Comparison of ENCODE assay signal across 8 cellular contexts in genomic region chr3:132660745-132661067, GRCh38. TPM values are rescaled to one million over a fixed set of nuclear protein-coding genes. Genes with fewer than 3 reads are reported as not detected.
DNase-seq lines count a peak whose midpoint lies in the region; ATAC-seq and TF ChIP-seq lines count a peak whose summit lies in the region.

No MANE protein-coding gene starts in this region.

- peak overlapping the region; percentile 99 for H3K27ac Mint-ChIP-seq in stimulated activated naive B cell treated with anti-CD40 and anti-IgM and Interleukin-4, amounts not matched to agents 10 μg/mL and 1 μg/mL and 100 μg/mL, for 72 hours

- H3K4me3 Mint-ChIP-seq in activated T-cell treated with anti-CD3 and anti-CD28 coated beads, Interleukin-2, amount 50 U/mL, for 4 hours: peak overlapping the region; percentile 98
- peak overlapping the region; percentile 90 to 99 for H3K4me3 Mint-ChIP-seq in stimulated activated naive B cell treated with anti-CD40 and anti-IgM and Interleukin-4, amounts not matched to agents 10 μg/mL and 1 μg/mL and 100 μg/mL, for 72 hours

- peaks cover 9% of the 10 kb centered on the region for H3K36me3 Mint-ChIP-seq in activated T-cell treated with anti-CD3 and anti-CD28 coated beads, Interleukin-2, amount 50 U/mL, for 4 hours (ENCODE audit: insufficient read depth)
- peaks cover 7 to 22% of the 10 kb centered on the region in 2 donors for H3K36me3 Mint-ChIP-seq in stimulated activated naive B cell treated with anti-CD40 and anti-IgM and Interleukin-4, amounts not matched to agents 10 μg/mL and 1 μg/mL and 100 μg/mL, for 72 hours

- peaks cover 43% of the 10 kb centered on the region for H3K4me1 Mint-ChIP-seq in activated T-cell treated with anti-CD3 and anti-CD28 coated beads, Interleukin-2, amount 50 U/mL, for 4 hours (ENCODE audit: low read depth)
- peaks cover 18 to 50% of the 10 kb centered on the region in 2 donors for H3K4me1 Mint-ChIP-seq in stimulated activated naive B cell treated with anti-CD40 and anti-IgM and Interleukin-4, amounts not matched to agents 10 μg/mL and 1 μg/mL and 100 μg/mL, for 72 hours

- no peak for TF ChIP-seq CTCF in HL-60 (IDR thresholded peaks at IDR 0.05; ENCODE audit: insufficient read depth, low read length)

- no peaks in the 10 kb centered on the region for H3K9me3 ChIP-seq in iPS-18c (ENCODE audit: control insufficient read depth, insufficient read depth, low read length)

- H3K27me3 Mint-ChIP-seq in activated T-cell treated with anti-CD3 and anti-CD28 coated beads, Interleukin-2, amount 50 U/mL, for 4 hours (ENCODE audit: low read depth): no peaks in the 10 kb centered on the region
- H3K27me3 Mint-ChIP-seq in stimulated activated naive B cell treated with anti-CD40 and anti-IgM and Interleukin-4, amounts not matched to agents 10 μg/mL and 1 μg/mL and 100 μg/mL, for 72 hours: no peaks in the 10 kb centered on the region

- DNase-seq in activated T-cell treated with anti-CD3 and anti-CD28 coated beads, Interleukin-2, amount 50 U/mL, for 4 hours: no peak
- no peak for DNase-seq in activated T-cell treated with anti-CD3 and anti-CD28 coated beads, Interleukin-2, amount 50 U/mL, for 1 hour
- DNase-seq in HL-60 (ENCODE audit: low read depth in 1 of 2, low spot score in 1 of 2) (no peak), posterior cingulate gyrus (no peak)
- DNase-seq in stimulated activated naive B cell treated with anti-CD40 and anti-IgM and Interleukin-4, amounts not matched to agents 10 μg/mL and 1 μg/mL and 100 μg/mL, for 72 hours: no peak

- peak overlapping the region; percentile 95 for H3K4me3 ChIP-seq in HL-60 (replicated peaks; ENCODE audit: insufficient read depth, low read length)
- H3K4me3 ChIP-seq in iPS-18c (ENCODE audit: insufficient read depth, low read depth, low read length): peak overlapping the region; percentile 98

- H3K27ac ChIP-seq in HL-60 (replicated peaks) (peak overlapping the region; percentile 98), angular gyrus (ENCODE audit: low read depth, low read length) (peak overlapping the region; percentile 89)

- no peaks in the 10 kb centered on the region for H3K27me3 ChIP-seq in HL-60 (ENCODE audit: insufficient read depth, poor library complexity, severe bottlenecking)

- intact Hi-C loops in posterior cingulate gyrus (cut with DNase I): loop anchor here (2.0 kb wide), 1 partner anchor 62 kb away; the partner anchor contains the start of gene NPHP3

- ATAC-seq in activated T-cell treated with anti-CD3 and anti-CD28 coated beads, Interleukin-2, amount 50 U/mL, for 4 hours: peak; percentile 27 to 32
- peak in 1 of 2 donors; percentile 12 for ATAC-seq in stimulated activated naive B cell treated with anti-CD40 and anti-IgM and Interleukin-4, amounts not matched to agents 10 μg/mL and 1 μg/mL and 100 μg/mL, for 72 hours (replicated peaks)
- no peak for ATAC-seq in HG03432 (IDR thresholded peaks at IDR 0.05; ENCODE audit: unreplicated experiment)

- H3K9me3 Mint-ChIP-seq in activated T-cell treated with anti-CD3 and anti-CD28 coated beads, Interleukin-2, amount 50 U/mL, for 4 hours: no peaks in the 10 kb centered on the region
- H3K9me3 Mint-ChIP-seq in stimulated activated naive B cell treated with anti-CD40 and anti-IgM and Interleukin-4, amounts not matched to agents 10 μg/mL and 1 μg/mL and 100 μg/mL, for 72 hours: no peaks in the 10 kb centered on the region

RNA-seq across cellular contexts. Expression of gene UBA5, which starts 0.6 kb away (rescaled TPM):
- total RNA-seq in activated T-cell treated with anti-CD3 and anti-CD28 coated beads, Interleukin-2, amount 50 U/mL, for 4 hours: 10 to 100 TPM; 57.9 to 63.4 (median 61.1) TPM

RNA-seq across cellular contexts. Expression of gene ACAD11, which starts 1.1 kb away (rescaled TPM):
- total RNA-seq in activated T-cell treated with anti-CD3 and anti-CD28 coated beads, Interleukin-2, amount 50 U/mL, for 4 hours: 10 to 100 TPM in 2 of 3 donors, 1 to 10 TPM in 1; 6.5 to 12.1 (median 10.8) TPM
